Comparison of ENCODE assay signal across 20 cellular contexts in the genomic region with DNA sequence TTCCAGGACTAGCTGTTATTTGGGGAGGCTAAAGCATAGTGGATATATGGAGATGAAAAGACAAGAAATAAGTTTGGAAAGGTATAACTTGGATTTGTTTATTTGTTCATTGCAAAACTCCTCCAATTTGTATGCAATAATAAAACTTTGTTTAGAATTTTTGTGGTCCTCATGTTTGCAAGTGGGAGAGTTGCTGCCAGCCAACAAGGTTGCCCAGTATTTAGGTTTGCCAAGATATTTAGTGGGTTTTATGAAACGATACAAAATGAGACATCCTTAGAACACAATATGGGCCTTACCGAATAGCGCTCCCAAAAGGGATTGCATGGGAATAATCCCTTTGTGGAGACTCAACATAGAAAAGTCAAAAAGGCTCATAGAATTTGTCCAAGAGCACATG.
A peak's percentile ranks its signal among the peaks of the same experiment; 100 is the strongest.
DNase-seq lines count a peak whose midpoint lies in the region; ATAC-seq and TF ChIP-seq lines count a peak whose summit lies in the region.
"Had no signal": no experiment of that assay in that cellular context is flagged by ENCODE, and none has a peak within 500 bp of the region (broad histone marks: within the 10 kb centered on the region; RNA-seq: fewer than 3 reads in every experiment).

No MANE protein-coding gene starts in this region.

- no peak overlapping the region for H3K4me3 ChIP-seq in Panc1 (ENCODE audit: low read depth in 2 of 2, low read length in 2 of 2)
- H3K4me3 ChIP-seq: BLaER1 treated with 17β-estradiol and CSF1 and Interleukin-3, amounts not matched to agents 10 nM and 100 nM; K562 had no signal

- ATAC-seq in Panc1, result peak; percentile 56
- ATAC-seq: K562 had no signal

- H3K27me3 ChIP-seq in Panc1 (ENCODE audit: control insufficient read depth, insufficient read depth, low read length), result no peaks in the 10 kb centered on the region
- H3K27me3 ChIP-seq: BLaER1 treated with 17β-estradiol and CSF1 and Interleukin-3, amounts not matched to agents 10 nM and 100 nM had no signal

- BruUV-seq in Panc1 (replicated peaks; lab: Mats Ljungman, UMichigan), result no TSS peak

- intact Hi-C loops in Panc1 (cut with micrococcal nuclease; ENCODE audit: unreplicated experiment), result no loop called here

- DNase-seq in AG08395 (ENCODE audit: low spot score) (peak; percentile 24), GM04504 (ENCODE audit: low read depth) (peak; percentile 8), Panc1 (ENCODE audit: low read depth, low spot score) (no peak), fibroblast of peridontal ligament (ENCODE audit: extremely low read depth) (peak; percentile 84), COLO668 (lab: John Stamatoyannopoulos, UW; ENCODE audit: unreplicated experiment) (no peak), middle frontal gyrus (ENCODE audit: extremely low spot score, low spot score) (no peak), LoVo (ENCODE audit: low spot score) (no peak)
- DNase-seq: 8988T; CD4-positive, alpha-beta memory T cell; DND-41; H7; MV-4-11; NCI-H1105 treated with DMSO at 0.1 percent for 48 hours; NCI-H2081; NCI-H2171; NCI-H524 treated with DMSO at 0.1 percent for 48 hours; NCI-H82; Right ventricle myocardium superior had no signal

- no peaks in the 10 kb centered on the region for H3K36me3 ChIP-seq in Panc1 (ENCODE audit: control insufficient read depth, insufficient read depth, low read length)
- H3K36me3 ChIP-seq: BLaER1 treated with 17β-estradiol and CSF1 and Interleukin-3, amounts not matched to agents 10 nM and 100 nM had no signal

- in situ Hi-C loops in Panc1 (cut with HindIII; ENCODE audit: low pct_unique_long_range_greater_than_20kb, low sequenced_read_pairs), result no loop called here

- POLR2A ChIA-PET in Panc1 (lab: Charles Lee), result no interaction called here

- no peaks in the 10 kb centered on the region for H3K4me1 ChIP-seq in Panc1 (ENCODE audit: control insufficient read depth, insufficient read depth, low read length)
- H3K4me1 ChIP-seq: BLaER1 treated with 17β-estradiol and CSF1 and Interleukin-3, amounts not matched to agents 10 nM and 100 nM had no signal

- H3K9me3 ChIP-seq in Panc1 (ENCODE audit: control insufficient read depth, insufficient read depth, low read depth, low read length), result no peaks in the 10 kb centered on the region
- H3K9me3 ChIP-seq: BLaER1 treated with 17β-estradiol and CSF1 and Interleukin-3, amounts not matched to agents 10 nM and 100 nM had no signal

- no peak overlapping the region; the same call in 1 of the 2 replicates for H3K27ac ChIP-seq in Panc1 (ENCODE audit: low read length)
- H3K27ac ChIP-seq: BLaER1 treated with 17β-estradiol and CSF1 and Interleukin-3, amounts not matched to agents 10 nM and 100 nM had no signal

- CTCF ChIA-PET in Panc1 (lab: Charles Lee), result no interaction called here

- TF ChIP-seq CTCF in Panc1 (IDR thresholded peaks at IDR 0.05), result peak; percentile 17; the same call in 1 of the 2 replicates

Comparison
In these comparisons a context has a peak if more than half of its experiments do, and no peak if none do; other contexts are left out.
1. DNase-seq: peak in AG08395 (single experiment), GM04504 (single experiment) and fibroblast of peridontal ligament (single experiment); none in Panc1 (single experiment), COLO668 (single experiment), middle frontal gyrus (single experiment) and LoVo (single experiment).